28 cellular contexts compared by ENCODE assay signal in the genomic region with DNA sequence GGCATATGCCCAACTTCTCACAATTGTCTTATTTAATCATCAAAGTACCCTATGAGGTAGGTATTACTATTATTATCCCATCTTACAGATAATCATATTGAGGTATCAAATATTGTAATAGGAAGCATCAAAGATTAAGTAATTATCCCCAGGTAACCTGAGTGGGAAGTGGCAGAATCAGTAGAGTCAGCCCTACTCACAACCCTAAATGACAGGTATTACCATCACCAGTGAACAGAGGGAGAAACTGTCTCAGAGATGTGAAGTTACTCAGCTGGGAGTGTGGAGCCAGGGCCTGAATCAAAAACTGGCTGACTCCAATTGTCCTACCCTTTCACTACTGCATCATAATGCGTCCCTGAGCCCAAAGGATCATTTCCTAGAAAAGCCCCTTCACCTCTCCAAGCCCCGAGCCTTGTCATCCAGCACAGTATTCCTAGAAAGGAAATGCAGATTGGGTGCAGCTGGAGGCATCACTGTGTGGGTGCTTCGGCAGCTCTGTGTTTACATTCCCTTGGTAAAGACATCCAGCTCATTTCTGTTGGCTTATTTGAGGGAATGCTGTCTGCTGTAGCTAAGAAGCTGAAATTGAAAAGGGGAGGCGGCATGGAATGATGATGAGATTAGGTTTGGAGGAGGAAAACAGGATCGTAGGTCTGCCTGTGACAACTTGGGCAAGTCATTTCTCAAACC.
DNase-seq lines count a peak whose midpoint lies in the region; ATAC-seq and TF ChIP-seq lines count a peak whose summit lies in the region.
"Had no signal": no experiment of that assay in that cellular context is flagged by ENCODE, and none has a peak within 500 bp of the region (broad histone marks: within the 10 kb centered on the region; RNA-seq: fewer than 3 reads in every experiment).

No MANE protein-coding gene starts in this region.

- H3K36me3 ChIP-seq in mammary epithelial cell (ENCODE audit: insufficient read depth, low read length), result no peaks in the 10 kb centered on the region
- H3K36me3 ChIP-seq: gastrocnemius medialis had no signal

- BruUV-seq in mammary epithelial cell (replicated peaks; lab: Mats Ljungman, UMichigan), result no TSS peak

- no peaks in the 10 kb centered on the region for H3K4me1 ChIP-seq in mammary epithelial cell (ENCODE audit: insufficient read depth, low read length)
- H3K4me1 ChIP-seq: gastrocnemius medialis, tibial nerve had no signal

- no peaks in the 10 kb centered on the region for H4K20me1 ChIP-seq in mammary epithelial cell (ENCODE audit: insufficient read depth, low read length)

- dilution Hi-C loops in mammary epithelial cell (cut with HindIII; ENCODE audit: low sequenced_read_pairs), result no loop called here

- intact Hi-C loops in mammary epithelial cell (cut with micrococcal nuclease), result no loop called here

- H3K4me3 ChIP-seq in choroid plexus epithelial cell (ENCODE audit: low read depth, low read length), result no peak overlapping the region
- H3K4me3 ChIP-seq in mammary epithelial cell (replicated peaks in 1 of 3; ENCODE audit: insufficient read depth in 1 of 3, low read depth in 2 of 3, low read length in 3 of 3), result no peak overlapping the region
- H3K4me3 ChIP-seq: gastrocnemius medialis, skin epidermis, tibial nerve had no signal

- H3K27ac ChIP-seq in mammary epithelial cell (ENCODE audit: insufficient read depth, low read depth, low read length), result no peak overlapping the region
- H3K27ac ChIP-seq: gastrocnemius medialis, RWPE1, skin epidermis, tibial nerve had no signal

- H3K27me3 Mint-ChIP-seq in stimulated activated naive CD8-positive, alpha-beta T cell treated with anti-CD3 and anti-CD28 coated beads, Interleukin-15, amount 100 ng/mL, for 72 hours, result no peaks in the 10 kb centered on the region
- H3K27me3 Mint-ChIP-seq: B cell; CD8-positive, alpha-beta memory T cell had no signal

- DNase-seq in stimulated activated naive CD8-positive, alpha-beta T cell treated with anti-CD3 and anti-CD28 coated beads, Interleukin-15, amount 100 ng/mL, for 72 hours, result no peak
- DNase-seq in stimulated activated naive CD8-positive, alpha-beta T cell treated with anti-CD3 and anti-CD28 coated beads, Interleukin-15, Interleukin-2, amounts not matched to agents 100 U/mL and 50 U/mL, for 24 hours, result no peak
- DNase-seq in choroid plexus epithelial cell (ENCODE audit: low read depth) (peak; percentile 25), iris pigment epithelial cell (ENCODE audit: low read depth) (peak; percentile 54), DMS 273 (lab: John Stamatoyannopoulos, UW; ENCODE audit: unreplicated experiment) (no peak), HEK293T (ENCODE audit: extremely low spot score) (no peak), mammary epithelial cell (no peak)
- DNase-seq in activated CD4-positive, alpha-beta T cell treated with anti-CD3 and anti-CD28 coated beads for 48 hours, result no peak
- DNase-seq: activated CD4-positive, alpha-beta T cell treated with anti-CD3 and anti-CD28 coated beads for 1 hour; activated effector memory CD4-positive, alpha-beta T cell treated with anti-CD3 and anti-CD28 coated beads, Interleukin-2, amount 50 U/mL, for 16 hours; activated T-cell treated with anti-CD3 and anti-CD28 coated beads, Interleukin-2, amount 50 U/mL, for 1 hour; CD8-positive, alpha-beta memory T cell; DMS153; gastrocnemius medialis; hippocampal formation; islet precursor cell; left ventricle myocardium superior; MV-4-11; natural killer cell; NCI-H1436 treated with DMSO at 0.1 percent for 48 hours; NCI-H446 treated with DMSO at 0.1 percent for 48 hours; NCI-H82; T-helper 1 cell had no signal

- peak; percentile 27 for ATAC-seq in stimulated activated naive CD8-positive, alpha-beta T cell treated with anti-CD3 and anti-CD28 coated beads, Interleukin-15, amount 100 ng/mL, for 72 hours
- no peak for ATAC-seq in stimulated activated naive CD8-positive, alpha-beta T cell treated with anti-CD3 and anti-CD28 coated beads, Interleukin-15, Interleukin-2, amounts not matched to agents 100 U/mL and 50 U/mL, for 24 hours
- ATAC-seq: esophagus mucosa, gastrocnemius medialis, left ventricle myocardium superior, natural killer cell had no signal

- H3K9ac ChIP-seq in mammary epithelial cell (ENCODE audit: insufficient read depth, low read length), result no peak overlapping the region

- POLR2A ChIA-PET in HEK293T (lab: Yijun Ruan, JAX), result no interaction called here

- no peak overlapping the region for H3K4me2 ChIP-seq in mammary epithelial cell (ENCODE audit: insufficient read depth, low read depth, low read length)

- in situ Hi-C loops in mammary epithelial cell (cut with MboI; ENCODE audit: low sequenced_read_pairs in 2 of 2), result no loop called here

- H2AFZ ChIP-seq in mammary epithelial cell (ENCODE audit: low read depth, low read length), result no peak overlapping the region

- no peak overlapping the region for H3K4me3 Mint-ChIP-seq in stimulated activated naive CD8-positive, alpha-beta T cell treated with anti-CD3 and anti-CD28 coated beads, Interleukin-15, amount 100 ng/mL, for 72 hours
- H3K4me3 Mint-ChIP-seq: B cell; CD8-positive, alpha-beta memory T cell; natural killer cell had no signal

- no peaks in the 10 kb centered on the region for H3K79me2 ChIP-seq in mammary epithelial cell (ENCODE audit: insufficient read depth, low read length)

- 100% methylated on average over 5 of the region's 5 CpGs for WGBS in mammary epithelial cell (ENCODE audit: low coverage, missing lambda C conversion rate)

- H3K27me3 ChIP-seq in mammary epithelial cell (ENCODE audit: insufficient read depth, low read length), result no peaks in the 10 kb centered on the region
- H3K27me3 ChIP-seq: gastrocnemius medialis, tibial nerve had no signal

- no peaks in the 10 kb centered on the region for H3K4me1 Mint-ChIP-seq in stimulated activated naive CD8-positive, alpha-beta T cell treated with anti-CD3 and anti-CD28 coated beads, Interleukin-15, amount 100 ng/mL, for 72 hours
- H3K4me1 Mint-ChIP-seq: B cell; CD8-positive, alpha-beta memory T cell; natural killer cell had no signal

- H3K9me3 Mint-ChIP-seq in stimulated activated naive CD8-positive, alpha-beta T cell treated with anti-CD3 and anti-CD28 coated beads, Interleukin-15, amount 100 ng/mL, for 72 hours, result peaks cover 0 to 6% of the 10 kb centered on the region in 2 donors
- H3K9me3 Mint-ChIP-seq: CD8-positive, alpha-beta memory T cell; natural killer cell had no signal

- H3K9me3 ChIP-seq in mammary epithelial cell (replicated peaks; ENCODE audit: insufficient read depth, low read length), result no peaks in the 10 kb centered on the region
- H3K9me3 ChIP-seq: gastrocnemius medialis, tibial nerve had no signal

- no peak overlapping the region for H3K27ac Mint-ChIP-seq in stimulated activated naive CD8-positive, alpha-beta T cell treated with anti-CD3 and anti-CD28 coated beads, Interleukin-15, amount 100 ng/mL, for 72 hours
- H3K27ac Mint-ChIP-seq: B cell; CD8-positive, alpha-beta memory T cell; natural killer cell had no signal

- TF ChIP-seq CTCF in choroid plexus epithelial cell (conservative IDR thresholded peaks at IDR 0.05; ENCODE audit: low read depth, low read length) (no peak), mammary epithelial cell (conservative IDR thresholded peaks at IDR 0.05 in 1 of 2, IDR thresholded peaks at IDR 0.05 in 1 of 2; ENCODE audit: extremely low read depth in 1 of 2, insufficient read depth in 1 of 2, low read depth in 1 of 2, low read length in 2 of 2) (no peak)

- CTCF ChIA-PET in HEK293T (lab: Yijun Ruan, JAX), result no interaction called here
- CTCF ChIA-PET in mammary epithelial cell (lab: Charles Lee; ENCODE audit: low non-redundant PET), result no interaction called here

TF ChIP-seq in HEK293T, 16 proteins besides CTCF, POLR2A, EP300 and RAD21:
- TF ChIP-seq HDGF (IDR thresholded peaks at IDR 0.05; ENCODE audit: borderline replicate concordance), result no peak
- no peak for TF ChIP-seq FOXA1 (IDR thresholded peaks at IDR 0.05)
- TF ChIP-seq SP1 (IDR thresholded peaks at IDR 0.05), result no peak
- TF ChIP-seq BHLHE40 (IDR thresholded peaks at IDR 0.05; ENCODE audit: borderline replicate concordance), result no peak
- TF ChIP-seq CTBP1 (IDR thresholded peaks at IDR 0.05; ENCODE audit: borderline replicate concordance), result no peak
- TF ChIP-seq ZNF384 (IDR thresholded peaks at IDR 0.05), result no peak
- TF ChIP-seq ELF4 (IDR thresholded peaks at IDR 0.05), result no peak
- TF ChIP-seq FOXM1 (IDR thresholded peaks at IDR 0.05; ENCODE audit: borderline replicate concordance), result no peak
- TF ChIP-seq LEF1 (IDR thresholded peaks at IDR 0.05; ENCODE audit: borderline replicate concordance), result no peak
- no peak for TF ChIP-seq L3MBTL2 (conservative IDR thresholded peaks at IDR 0.05)
- no peak for TF ChIP-seq ARNT (IDR thresholded peaks at IDR 0.05)
- no peak for TF ChIP-seq TARDBP (IDR thresholded peaks at IDR 0.05)
- TF ChIP-seq, protein P1, sequence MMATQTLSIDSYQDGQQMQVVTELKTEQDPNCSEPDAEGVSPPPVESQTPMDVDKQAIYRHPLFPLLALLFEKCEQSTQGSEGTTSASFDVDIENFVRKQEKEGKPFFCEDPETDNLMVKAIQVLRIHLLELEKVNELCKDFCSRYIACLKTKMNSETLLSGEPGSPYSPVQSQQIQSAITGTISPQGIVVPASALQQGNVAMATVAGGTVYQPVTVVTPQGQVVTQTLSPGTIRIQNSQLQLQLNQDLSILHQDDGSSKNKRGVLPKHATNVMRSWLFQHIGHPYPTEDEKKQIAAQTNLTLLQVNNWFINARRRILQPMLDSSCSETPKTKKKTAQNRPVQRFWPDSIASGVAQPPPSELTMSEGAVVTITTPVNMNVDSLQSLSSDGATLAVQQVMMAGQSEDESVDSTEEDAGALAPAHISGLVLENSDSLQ (IDR thresholded peaks at IDR 0.05), result no peak

Comparison
In these comparisons a context has a peak if more than half of its experiments do, and no peak if none do; other contexts are left out.
1. DNase-seq: peak in choroid plexus epithelial cell (single experiment) and iris pigment epithelial cell (single experiment); none in stimulated activated naive CD8-positive, alpha-beta T cell treated with anti-CD3 and anti-CD28 coated beads, Interleukin-15, amount 100 ng/mL, for 72 hours (0 of 2), stimulated activated naive CD8-positive, alpha-beta T cell treated with anti-CD3 and anti-CD28 coated beads, Interleukin-15, Interleukin-2, amounts not matched to agents 100 U/mL and 50 U/mL, for 24 hours (single experiment), activated CD4-positive, alpha-beta T cell treated with anti-CD3 and anti-CD28 coated beads for 48 hours (single experiment), DMS 273 (single experiment), HEK293T (single experiment) and mammary epithelial cell (single experiment).